1 cellular context compared by ENCODE assay signal in the genomic region with DNA sequence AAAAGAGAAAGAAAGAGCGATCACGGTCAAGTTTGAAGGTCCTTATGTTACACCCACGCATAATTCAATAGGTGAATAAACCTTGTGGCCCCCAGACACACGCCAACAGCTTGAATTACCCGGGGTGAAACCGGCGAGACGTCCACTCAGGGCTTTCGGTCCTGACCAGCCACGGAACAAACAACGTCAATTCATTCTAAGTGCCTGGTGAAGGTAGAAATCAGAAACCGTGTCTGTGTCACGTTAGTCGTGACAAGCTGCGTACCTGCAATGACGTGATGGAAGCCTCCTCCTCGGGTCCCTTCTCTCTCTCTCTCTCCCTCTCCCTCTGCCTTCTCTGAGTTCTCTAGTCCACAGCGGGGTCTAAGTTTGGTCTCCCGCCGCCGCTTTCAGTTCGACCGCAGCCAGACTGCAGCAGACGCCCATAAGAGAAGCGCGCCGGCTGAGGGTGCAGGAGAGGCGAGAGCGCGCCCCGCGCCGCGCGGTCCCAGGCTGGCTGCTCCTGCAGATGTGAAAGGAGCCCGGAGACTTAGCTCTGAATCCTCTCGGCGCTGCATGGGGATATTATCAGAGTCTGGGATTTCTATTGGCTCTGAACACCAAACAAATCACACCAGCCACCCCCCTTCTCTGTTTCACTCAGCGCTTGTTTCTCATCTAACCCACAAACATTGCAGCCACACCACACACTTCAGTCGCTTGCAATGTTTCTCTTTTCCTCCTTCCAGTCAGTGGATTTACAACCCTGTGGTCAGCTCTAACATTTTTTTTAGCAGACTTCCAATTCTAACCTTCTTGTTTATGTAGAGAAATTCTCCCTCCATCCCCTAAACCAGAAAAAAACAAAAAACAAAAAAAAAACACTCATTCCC.
TF ChIP-seq lines count a peak whose summit lies in the region.

A gene (minus strand): TSS at position 537 of the 872 bp plus-strand sequence. CDS start 118,680 bp downstream, outside the sequence.

TF ChIP-seq in SK-N-SH, 30 proteins besides CTCF, POLR2A, EP300 and RAD21 (continued from another document):
- peak; percentile 30; the same call in 1 of the 2 replicates for TF ChIP-seq NFIC (IDR thresholded peaks at IDR 0.05; ENCODE audit: borderline replicate concordance)
- TF ChIP-seq MEF2A (IDR thresholded peaks at IDR 0.05; ENCODE audit: borderline replicate concordance, low read depth) = no peak
- TF ChIP-seq TAF1 (IDR thresholded peaks at IDR 0.05; ENCODE audit: borderline replicate concordance, low read depth, low read length) = peak; percentile 40; the same call in 1 of the 2 replicates
- no peak for TF ChIP-seq YY1 (IDR thresholded peaks at IDR 0.05; ENCODE audit: low read depth)
- no peak for TF ChIP-seq TEAD4 (IDR thresholded peaks at IDR 0.05; ENCODE audit: borderline replicate concordance, insufficient read depth)
- TF ChIP-seq, protein P1, sequence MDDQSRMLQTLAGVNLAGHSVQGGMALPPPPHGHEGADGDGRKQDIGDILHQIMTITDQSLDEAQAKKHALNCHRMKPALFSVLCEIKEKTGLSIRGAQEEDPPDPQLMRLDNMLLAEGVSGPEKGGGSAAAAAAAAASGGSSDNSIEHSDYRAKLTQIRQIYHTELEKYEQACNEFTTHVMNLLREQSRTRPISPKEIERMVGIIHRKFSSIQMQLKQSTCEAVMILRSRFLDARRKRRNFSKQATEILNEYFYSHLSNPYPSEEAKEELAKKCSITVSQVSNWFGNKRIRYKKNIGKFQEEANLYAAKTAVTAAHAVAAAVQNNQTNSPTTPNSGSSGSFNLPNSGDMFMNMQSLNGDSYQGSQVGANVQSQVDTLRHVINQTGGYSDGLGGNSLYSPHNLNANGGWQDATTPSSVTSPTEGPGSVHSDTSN (IDR thresholded peaks at IDR 0.05) = 0 out of 2 replicates have a peak, but pooled peaks have one; percentile 36
- TF ChIP-seq TCF12 (IDR thresholded peaks at IDR 0.05) = peak; percentile 9; the same call in 1 of the 2 replicates
- TF ChIP-seq, protein P2, sequence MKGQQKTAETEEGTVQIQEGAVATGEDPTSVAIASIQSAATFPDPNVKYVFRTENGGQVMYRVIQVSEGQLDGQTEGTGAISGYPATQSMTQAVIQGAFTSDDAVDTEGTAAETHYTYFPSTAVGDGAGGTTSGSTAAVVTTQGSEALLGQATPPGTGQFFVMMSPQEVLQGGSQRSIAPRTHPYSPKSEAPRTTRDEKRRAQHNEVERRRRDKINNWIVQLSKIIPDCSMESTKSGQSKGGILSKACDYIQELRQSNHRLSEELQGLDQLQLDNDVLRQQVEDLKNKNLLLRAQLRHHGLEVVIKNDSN (IDR thresholded peaks at IDR 0.05; ENCODE audit: borderline replicate concordance, low read depth) = no peak
- TF ChIP-seq POLR2AphosphoS5 (IDR thresholded peaks at IDR 0.05; ENCODE audit: low read depth, low read length) = 0 out of 2 replicates have a peak, but pooled peaks have one; percentile 17
- TF ChIP-seq RCOR1 (IDR thresholded peaks at IDR 0.05; ENCODE audit: low read length) = no peak
- TF ChIP-seq, protein P3, sequence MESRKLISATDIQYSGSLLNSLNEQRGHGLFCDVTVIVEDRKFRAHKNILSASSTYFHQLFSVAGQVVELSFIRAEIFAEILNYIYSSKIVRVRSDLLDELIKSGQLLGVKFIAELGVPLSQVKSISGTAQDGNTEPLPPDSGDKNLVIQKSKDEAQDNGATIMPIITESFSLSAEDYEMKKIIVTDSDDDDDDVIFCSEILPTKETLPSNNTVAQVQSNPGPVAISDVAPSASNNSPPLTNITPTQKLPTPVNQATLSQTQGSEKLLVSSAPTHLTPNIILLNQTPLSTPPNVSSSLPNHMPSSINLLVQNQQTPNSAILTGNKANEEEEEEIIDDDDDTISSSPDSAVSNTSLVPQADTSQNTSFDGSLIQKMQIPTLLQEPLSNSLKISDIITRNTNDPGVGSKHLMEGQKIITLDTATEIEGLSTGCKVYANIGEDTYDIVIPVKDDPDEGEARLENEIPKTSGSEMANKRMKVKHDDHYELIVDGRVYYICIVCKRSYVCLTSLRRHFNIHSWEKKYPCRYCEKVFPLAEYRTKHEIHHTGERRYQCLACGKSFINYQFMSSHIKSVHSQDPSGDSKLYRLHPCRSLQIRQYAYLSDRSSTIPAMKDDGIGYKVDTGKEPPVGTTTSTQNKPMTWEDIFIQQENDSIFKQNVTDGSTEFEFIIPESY (IDR thresholded peaks at IDR 0.05; ENCODE audit: borderline replicate concordance, low read depth) = no peak
- no peak for TF ChIP-seq CHD2 (IDR thresholded peaks at IDR 0.05; ENCODE audit: low read length, partially characterized antibody)
- no peak for TF ChIP-seq EZH2phosphoT487 (IDR thresholded peaks at IDR 0.05; ENCODE audit: borderline replicate concordance, low read depth)
- TF ChIP-seq JUND (IDR thresholded peaks at IDR 0.05) = no peak
